ENCODE assay signal across 15 cellular contexts in the genomic region with DNA sequence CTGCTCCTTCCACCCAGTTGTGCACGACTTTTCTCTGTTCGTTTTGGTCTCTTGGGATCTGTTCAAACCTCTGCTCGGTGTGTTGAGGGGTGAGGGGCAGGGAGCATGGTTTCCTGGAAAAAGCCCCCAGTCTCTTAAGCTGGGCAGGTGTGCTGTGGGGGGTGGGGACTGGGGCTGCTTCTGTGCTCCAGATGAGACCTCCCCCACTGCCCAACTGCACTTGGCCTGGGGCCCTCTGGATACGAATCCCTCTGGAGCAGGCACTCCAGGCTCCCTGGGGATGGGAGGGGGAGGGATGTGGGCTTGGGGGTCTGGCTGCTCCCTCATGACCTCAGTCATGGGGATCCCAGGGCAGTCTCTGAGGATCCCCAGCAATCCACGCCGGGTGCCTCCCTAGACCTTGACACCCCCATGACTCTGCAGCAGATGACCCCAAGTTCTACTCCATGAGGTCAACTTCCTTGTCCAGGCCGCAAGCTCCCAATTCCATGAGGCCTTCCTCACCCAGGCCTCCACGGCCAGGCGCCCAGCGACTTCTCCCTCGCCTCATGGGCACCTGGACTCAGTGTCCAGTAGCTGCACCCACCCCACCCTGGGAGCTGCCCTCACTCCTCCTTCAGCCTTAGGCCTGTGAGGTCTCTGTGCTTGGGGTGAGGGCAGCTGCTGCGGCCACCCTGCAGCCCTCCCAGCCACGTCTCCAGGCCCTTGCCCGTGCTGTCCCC.
"Had no signal": no experiment of that assay in that cellular context is flagged by ENCODE, and none has a peak within 500 bp of the region (broad histone marks: within the 10 kb centered on the region; RNA-seq: fewer than 3 reads in every experiment).

No MANE protein-coding gene starts in this region.

- H2AFZ ChIP-seq: parathyroid adenoma had no signal

- H3K4me3 Mint-ChIP-seq: dendritic cell treated with granulocyte-macrophage colony-stimulating factor and Interleukin-4, amounts not matched to agents 40 ng/mL and 50 ng/mL, for 4 days; T-helper 1 cell treated with Interleukin-12 subunit alpha and Interleukin-12 subunit beta and Interleukin-4 antibody, amounts not matched to agents 30 μg/mL and 1 μg/mL, for 36 hours had no signal

- H3K27ac ChIP-seq: brain microvascular endothelial cell, parathyroid adenoma, stomach, thoracic aorta, uterus had no signal

- H3K9me3 Mint-ChIP-seq: dendritic cell treated with granulocyte-macrophage colony-stimulating factor and Interleukin-4, amounts not matched to agents 40 ng/mL and 50 ng/mL, for 4 days; T-helper 1 cell treated with Interleukin-12 subunit alpha and Interleukin-12 subunit beta and Interleukin-4 antibody, amounts not matched to agents 30 μg/mL and 1 μg/mL, for 36 hours had no signal

- H3K4me3 ChIP-seq: stomach, thoracic aorta, uterus had no signal

- FAIRE-seq: TTC549 had no signal

- H3K27ac Mint-ChIP-seq: dendritic cell treated with granulocyte-macrophage colony-stimulating factor and Interleukin-4, amounts not matched to agents 40 ng/mL and 50 ng/mL, for 4 days; T-helper 1 cell treated with Interleukin-12 subunit alpha and Interleukin-12 subunit beta and Interleukin-4 antibody, amounts not matched to agents 30 μg/mL and 1 μg/mL, for 36 hours had no signal

- DNase-seq: activated CD4-positive, alpha-beta T cell treated with anti-CD3 and anti-CD28 coated beads, Interleukin-2, amount 50 U/mL, for 1 hour; activated CD4-positive, CD25-positive, alpha-beta regulatory T cell; activated naive CD4-positive, alpha-beta T cell treated with anti-CD3 and anti-CD28 coated beads, Interleukin-2, amount 50 U/mL, for 16 hours; brain microvascular endothelial cell; cerebellar nuclear complex; hippocampal formation; retina; stimulated activated CD4-positive, alpha-beta T cell treated with anti-CD3 and anti-CD28 coated beads, Interleukin-4, amount 100 ng/mL, for 1 hour; stomach; uterus had no signal

- H3K9me3 ChIP-seq: stomach, thoracic aorta, uterus had no signal

- H3K9ac ChIP-seq: parathyroid adenoma had no signal

- H3K36me3 ChIP-seq: uterus had no signal
